8 cellular contexts compared by ENCODE assay signal in the genomic region with DNA sequence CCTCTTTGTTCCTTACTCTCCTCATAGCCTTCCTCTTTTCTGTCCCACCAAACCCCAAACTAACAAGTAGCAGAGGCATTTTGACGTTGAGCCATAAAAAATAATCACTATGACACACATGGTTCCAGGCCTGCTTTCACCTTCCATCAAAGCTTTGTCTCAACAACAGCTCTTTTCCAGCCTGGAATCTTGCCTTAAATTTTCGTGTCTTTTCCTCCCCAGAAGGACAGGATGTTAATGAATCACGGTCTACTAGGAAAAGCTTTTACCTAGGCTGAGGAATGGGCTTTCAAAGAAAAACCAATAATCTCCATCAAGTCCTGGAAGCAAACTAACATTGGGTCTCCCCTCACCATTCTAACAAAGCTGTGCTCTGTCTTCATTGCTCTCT.
DNase-seq lines count a peak whose midpoint lies in the region; ATAC-seq, FAIRE-seq and TF ChIP-seq lines count a peak whose summit lies in the region.

No MANE protein-coding gene starts in this region.

- peak overlapping the region in 2 of 3 experiments; percentile 1 to 56; a peak in 3 of 7 replicates for H3K27ac Mint-ChIP-seq in H9
- peak overlapping the region; percentile 86 for H3K27ac Mint-ChIP-seq in activated CD4-positive, alpha-beta memory T cell treated with anti-CD3 and anti-CD28 coated beads, Interleukin-2, amount 10 ng/mL, durations not matched to agents 7 days and 5 days

- no peaks in the 10 kb centered on the region for H3K27me3 Mint-ChIP-seq in H9 (ENCODE audit: low read depth)
- no peaks in the 10 kb centered on the region for H3K27me3 Mint-ChIP-seq in activated CD4-positive, alpha-beta memory T cell treated with anti-CD3 and anti-CD28 coated beads, Interleukin-2, amount 10 ng/mL, durations not matched to agents 7 days and 5 days

- H4K20me1 ChIP-seq in H9 (ENCODE audit: control insufficient read depth, insufficient read depth, insufficient read length), result no peaks in the 10 kb centered on the region

- H3K79me1 ChIP-seq in H9 (ENCODE audit: insufficient read depth, low read depth, low read length, poor library complexity, severe bottlenecking), result no peaks in the 10 kb centered on the region

- no peak overlapping the region for H2BK120ac ChIP-seq in H9 (ENCODE audit: low read depth, low read length, poor library complexity, severe bottlenecking)

- H3K9ac ChIP-seq in H9 (ENCODE audit: extremely low read depth, insufficient read length, low read length) (no peak overlapping the region), kidney (ENCODE audit: low read length in 2 of 2) (no peak overlapping the region)

- DNase-seq in H9 (no peak), left ventricle myocardium superior (no peak), small intestine (no peak), AML-193 (lab: John Stamatoyannopoulos, UW) (no peak), kidney (no peak), SKM-1 (lab: John Stamatoyannopoulos, UW; ENCODE audit: unreplicated experiment) (no peak)
- no peak for DNase-seq in activated CD4-positive, alpha-beta memory T cell treated with anti-CD3 and anti-CD28 coated beads, Interleukin-2, amount 10 ng/mL, durations not matched to agents 7 days and 5 days

- H4K8ac ChIP-seq in H9 (replicated peaks; ENCODE audit: insufficient read length, low read depth, low read length), result no peak overlapping the region

- no peak overlapping the region for H2AK5ac ChIP-seq in H9 (ENCODE audit: insufficient read length, low read length)

- H3K9me3 ChIP-seq in H9 (ENCODE audit: control insufficient read depth, low read depth, low read length), result no peaks in the 10 kb centered on the region
- H3K9me3 ChIP-seq in small intestine (ENCODE audit: control insufficient read depth, low read depth), result no peaks in the 10 kb centered on the region
- H3K9me3 ChIP-seq in kidney (ENCODE audit: control insufficient read depth in 1 of 2, low read length in 2 of 2), result no peaks in the 10 kb centered on the region

- no peak overlapping the region for H2BK15ac ChIP-seq in H9 (ENCODE audit: low read depth, low read length)

- H3K14ac ChIP-seq in H9 (ENCODE audit: insufficient read depth, low read length), result no peak overlapping the region

- POLR2A ChIA-PET in activated CD4-positive, alpha-beta memory T cell treated with anti-CD3 and anti-CD28 coated beads, Interleukin-2, amount 10 ng/mL, durations not matched to agents 7 days and 5 days (lab: Charles Lee), result interaction anchor here (0.6 to 3.2 kb wide), 13 partner anchors 12 to 246 kb away, joined by 3 to 23 read pairs (median 4); a partner anchor contains a TSS

- no peak overlapping the region for H2BK5ac ChIP-seq in H9 (ENCODE audit: insufficient read length, low read length)

- no peak overlapping the region for H3T11ph ChIP-seq in H9 (ENCODE audit: low read length)

- H3K79me2 ChIP-seq in H9 (ENCODE audit: insufficient read depth, low read length), result no peaks in the 10 kb centered on the region

- peaks cover 5% of the 10 kb centered on the region; the same call in 1 of the 2 replicates for H3K4me1 ChIP-seq in H9 (ENCODE audit: insufficient read depth, low read length)
- peaks cover 4 to 18% of the 10 kb centered on the region in 2 donors for H3K4me1 ChIP-seq in small intestine (ENCODE audit: control insufficient read depth in 2 of 2, insufficient read depth in 1 of 2, low read depth in 1 of 2, low read length in 1 of 2)
- peaks cover 0 to 7% of the 10 kb centered on the region in 2 donors for H3K4me1 ChIP-seq in kidney (ENCODE audit: control insufficient read depth in 1 of 2, insufficient read depth in 1 of 2, low read depth in 1 of 2, low read length in 2 of 2)

- no peak overlapping the region for H3K4me3 ChIP-seq in small intestine (ENCODE audit: low read depth in 1 of 2, low read length in 2 of 2)
- no peak overlapping the region for H3K4me3 ChIP-seq in kidney (ENCODE audit: low read length in 2 of 2)

- no peak overlapping the region for H3K56ac ChIP-seq in H9 (ENCODE audit: insufficient read length, low read depth, low read length)

- no CpG with 5 or more reads among the region's 3 CpGs for WGBS in H9 (ENCODE audit: extremely low coverage, insufficient read length, low lambda C conversion rate)
- 32 to 38% (median 35%) methylated on average over 3 of the region's 3 CpGs for WGBS in small intestine, 3 donors

- no peak overlapping the region for H3K4ac ChIP-seq in H9 (ENCODE audit: low read depth, low read length)

- no peaks in the 10 kb centered on the region for H3K9me3 Mint-ChIP-seq in H9
- no peaks in the 10 kb centered on the region for H3K9me3 Mint-ChIP-seq in activated CD4-positive, alpha-beta memory T cell treated with anti-CD3 and anti-CD28 coated beads, Interleukin-2, amount 10 ng/mL, durations not matched to agents 7 days and 5 days

- no peaks in the 10 kb centered on the region for H3K36me3 Mint-ChIP-seq in H9 (ENCODE audit: insufficient read depth in 1 of 3, low read depth in 3 of 3)
- peaks cover 9% of the 10 kb centered on the region for H3K36me3 Mint-ChIP-seq in activated CD4-positive, alpha-beta memory T cell treated with anti-CD3 and anti-CD28 coated beads, Interleukin-2, amount 10 ng/mL, durations not matched to agents 7 days and 5 days (ENCODE audit: low read depth)

- H3K36me3 ChIP-seq in small intestine (ENCODE audit: control insufficient read depth in 2 of 2, insufficient read depth in 2 of 2, low read length in 2 of 2), result no peaks in the 10 kb centered on the region
- no peaks in the 10 kb centered on the region for H3K36me3 ChIP-seq in kidney (ENCODE audit: control insufficient read depth in 1 of 2, insufficient read depth in 2 of 2, low read length in 2 of 2)

- H3K4me2 ChIP-seq in H9 (ENCODE audit: insufficient read depth, insufficient read length, low read length), result no peak overlapping the region

- no peak overlapping the region for H4K91ac ChIP-seq in H9 (ENCODE audit: insufficient read length, low read depth, low read length)

- no peak overlapping the region for H2BK20ac ChIP-seq in H9 (ENCODE audit: low read depth, low read length, poor library complexity, severe bottlenecking)

- ATAC-seq in left ventricle myocardium superior (peak; percentile 35), GM18498 (IDR thresholded peaks at IDR 0.05; ENCODE audit: unreplicated experiment) (no peak)

- no peak overlapping the region for H2BK12ac ChIP-seq in H9 (ENCODE audit: insufficient read length, low read depth, low read length)

- H3K23ac ChIP-seq in H9 (ENCODE audit: insufficient read length, low read depth, low read length), result no peak overlapping the region

- intact Hi-C loops in left ventricle myocardium superior (cut with micrococcal nuclease), result no loop called here
- intact Hi-C loops in kidney (cut with DNase I), result no loop called here

- no peak overlapping the region for H3K27ac ChIP-seq in H9 (ENCODE audit: insufficient read length, low read depth, low read length)
- H3K27ac ChIP-seq in small intestine (ENCODE audit: low read depth in 1 of 2, low read length in 1 of 2), result peak overlapping the region; percentile 15 to 84
- peak overlapping the region in 1 of 2 donors; percentile 50 for H3K27ac ChIP-seq in kidney (ENCODE audit: low read depth in 2 of 2, low read length in 2 of 2)

- H2AFZ ChIP-seq in H9 (ENCODE audit: low read length), result no peak overlapping the region

- H3K27me3 ChIP-seq in H9 (ENCODE audit: insufficient read depth, low read length), result no peaks in the 10 kb centered on the region
- no peaks in the 10 kb centered on the region for H3K27me3 ChIP-seq in small intestine (ENCODE audit: control insufficient read depth in 2 of 2, insufficient read depth in 2 of 2, low read length in 2 of 2)

- H3K4me1 Mint-ChIP-seq in H9, result peaks cover 30 to 32% of the 10 kb centered on the region in 2 experiments
- H3K4me1 Mint-ChIP-seq in activated CD4-positive, alpha-beta memory T cell treated with anti-CD3 and anti-CD28 coated beads, Interleukin-2, amount 10 ng/mL, durations not matched to agents 7 days and 5 days, result peaks cover 44% of the 10 kb centered on the region

- no peak for FAIRE-seq in small intestine (lab: Jason Lieb, UNC)
- FAIRE-seq in kidney (lab: Jason Lieb, UNC), result no peak

- H3K23me2 ChIP-seq in H9 (ENCODE audit: insufficient read length, low read depth, low read length, poor library complexity, severe bottlenecking), result no peaks in the 10 kb centered on the region

- no peak overlapping the region for H3K18ac ChIP-seq in H9 (ENCODE audit: insufficient read length, low read depth, low read length)

- TF ChIP-seq CTCF in H9 (conservative IDR thresholded peaks at IDR 0.05) (no peak), kidney (IDR thresholded peaks at IDR 0.05; ENCODE audit: borderline replicate concordance, extremely low read depth, insufficient read depth) (no peak)

- no peak overlapping the region for H3K4me3 Mint-ChIP-seq in H9
- peak overlapping the region; percentile 4 for H3K4me3 Mint-ChIP-seq in activated CD4-positive, alpha-beta memory T cell treated with anti-CD3 and anti-CD28 coated beads, Interleukin-2, amount 10 ng/mL, durations not matched to agents 7 days and 5 days

- CTCF ChIA-PET in activated CD4-positive, alpha-beta memory T cell treated with anti-CD3 and anti-CD28 coated beads, Interleukin-2, amount 10 ng/mL, durations not matched to agents 7 days and 5 days (lab: Charles Lee), result interaction anchor here (1.1 to 3.1 kb wide), 7 partner anchors 15 to 233 kb away, joined by 3 to 10 read pairs (median 4); a partner anchor contains a TSS

- H4K5ac ChIP-seq in H9 (ENCODE audit: insufficient read length, low read depth, low read length), result no peak overlapping the region
